In the genomic region with DNA sequence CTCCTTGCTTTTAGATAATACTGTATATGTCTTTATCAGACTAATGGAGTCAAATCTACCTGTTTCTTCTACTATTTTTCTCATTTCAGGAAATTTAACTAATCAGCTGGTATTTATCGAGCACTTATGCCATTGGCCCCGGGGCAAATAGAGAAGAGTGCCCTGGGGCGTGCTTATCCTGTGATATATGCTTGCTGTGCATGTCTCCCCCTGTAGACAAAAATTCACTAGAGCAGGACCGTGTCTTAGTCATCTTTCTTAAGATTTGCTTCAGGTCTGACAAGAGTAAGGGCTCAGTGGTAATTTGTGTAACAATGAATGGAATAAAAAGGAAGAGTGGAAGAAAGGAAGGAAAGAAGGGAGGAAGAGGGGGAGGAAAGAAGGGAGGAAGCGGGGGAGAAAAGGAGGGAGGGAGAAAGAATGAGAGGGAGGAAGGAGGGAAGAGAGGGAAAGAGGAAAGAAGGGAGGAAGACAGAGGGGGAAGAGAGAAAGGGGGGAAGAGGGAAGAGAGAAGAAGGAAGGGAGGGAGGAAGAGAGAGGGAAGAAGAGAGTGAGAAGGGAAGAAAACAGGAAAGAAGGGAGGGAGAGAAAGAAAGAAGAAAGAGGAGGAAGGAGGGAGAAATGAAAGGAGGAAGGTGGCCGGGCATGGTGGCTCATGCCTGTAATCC, we compare ENCODE assay signal across 13 cellular contexts.
A peak's percentile ranks its signal among the peaks of the same experiment; 100 is the strongest.
DNase-seq lines count a peak whose midpoint lies in the region; ATAC-seq, FAIRE-seq and TF ChIP-seq lines count a peak whose summit lies in the region.
"Had no signal": no experiment of that assay in that cellular context is flagged by ENCODE, and none has a peak within 500 bp of the region (broad histone marks: within the 10 kb centered on the region; RNA-seq: fewer than 3 reads in every experiment).

No MANE protein-coding gene starts in this region.

- H3K27me3 ChIP-seq in heart right ventricle: peaks cover 0 to 3% (median 0%) of the 10 kb centered on the region in 7 donors
- H3K27me3 ChIP-seq in smooth muscle cell (ENCODE audit: low read depth): no peaks in the 10 kb centered on the region
- no peaks in the 10 kb centered on the region for H3K27me3 ChIP-seq in pancreas
- H3K27me3 ChIP-seq: BLaER1 had no signal

- no peaks in the 10 kb centered on the region for H3K9me3 ChIP-seq in heart right ventricle
- H3K9me3 ChIP-seq in smooth muscle cell (replicated peaks; ENCODE audit: low read depth): no peaks in the 10 kb centered on the region
- H3K9me3 ChIP-seq in pancreas: no peaks in the 10 kb centered on the region
- H3K9me3 ChIP-seq: BLaER1 had no signal

- H3F3A ChIP-seq in smooth muscle cell (ENCODE audit: low read depth): no peaks in the 10 kb centered on the region

- 65 to 75% methylated on average over 6 of the region's 6 CpGs for WGBS in heart right ventricle, 2 donors
- 48% methylated on average over 6 of the region's 6 CpGs for WGBS in smooth muscle cell (ENCODE audit: low lambda C conversion rate)
- 63 to 64% methylated on average over 6 of the region's 6 CpGs for WGBS in pancreas, 2 donors

- TF ChIP-seq CTCF in heart right ventricle (IDR thresholded peaks at IDR 0.05) (peak in 6 of 9 donors; percentile 19 to 48 (median 26)), smooth muscle cell (IDR thresholded peaks at IDR 0.05; ENCODE audit: borderline replicate concordance, insufficient read depth, poor library complexity, severe bottlenecking) (peak; percentile 59), pancreas (IDR thresholded peaks at IDR 0.05) (no peak)

- H3K4me1 ChIP-seq in heart right ventricle (peaks cover 0 to 14% (median 6%) of the 10 kb centered on the region in 9 donors), smooth muscle cell (ENCODE audit: low read depth) (no peaks in the 10 kb centered on the region), pancreas (peaks cover 0 to 9% (median 5%) of the 10 kb centered on the region in 3 donors)

- H3K27ac ChIP-seq in heart right ventricle (no peak overlapping the region), smooth muscle cell (ENCODE audit: low read depth) (peak overlapping the region; percentile 57), pancreas (no peak overlapping the region)
- H3K27ac ChIP-seq: BLaER1, parathyroid adenoma, VCaP had no signal

- FAIRE-seq in pancreas (lab: Jason Lieb, UNC): no peak
- FAIRE-seq: GM12891, islet of Langerhans had no signal

- no peak overlapping the region for H3K9ac ChIP-seq in smooth muscle cell (ENCODE audit: low read depth)
- H3K9ac ChIP-seq: BLaER1, parathyroid adenoma had no signal

- no peaks in the 10 kb centered on the region for H3K79me2 ChIP-seq in smooth muscle cell (ENCODE audit: low read depth)

- DNase-seq in heart right ventricle (no peak), left cardiac atrium (no peak), NCI-H82 (lab: John Stamatoyannopoulos, UW) (peak; percentile 62), erythroblast (lab: John Stamatoyannopoulos, UW) (peak; percentile 77 to 79), smooth muscle cell (lab: John Stamatoyannopoulos, UW; ENCODE audit: unreplicated experiment) (no peak), nucleus accumbens (lab: John Stamatoyannopoulos, UW) (no peak), pancreas (no peak)

- H3K4me2 ChIP-seq in smooth muscle cell: no peak overlapping the region
- H3K4me2 ChIP-seq: BLaER1 had no signal

- no peaks in the 10 kb centered on the region for H4K20me1 ChIP-seq in smooth muscle cell (ENCODE audit: low read depth)
- H4K20me1 ChIP-seq: BLaER1 had no signal

- no peak overlapping the region for H3K4me3 ChIP-seq in heart right ventricle
- no peak overlapping the region for H3K4me3 ChIP-seq in smooth muscle cell
- H3K4me3 ChIP-seq in pancreas: no peak overlapping the region
- H3K4me3 ChIP-seq: BLaER1 had no signal

- TF ChIP-seq POLR2A in erythroblast (IDR thresholded peaks at IDR 0.05; ENCODE audit: low read length): no peak

- no peak overlapping the region for H2AFZ ChIP-seq in smooth muscle cell (ENCODE audit: low read depth)
- H2AFZ ChIP-seq: parathyroid adenoma had no signal

- intact Hi-C loops in heart right ventricle (cut with DNase I) (loop anchor here in 1 of 10 donors (5.0 kb wide), 1 partner anchor 43 kb away; no protein-coding TSS in a partner anchor), left cardiac atrium (cut with DNase I) (loop anchor here in 1 of 2 donors (5.0 kb wide), 1 partner anchor 138 kb away; no protein-coding TSS in a partner anchor), pancreas (cut with DNase I) (no loop called here)

- ATAC-seq in heart right ventricle: no peak
- ATAC-seq in left cardiac atrium: no peak
- ATAC-seq in HG03196 (IDR thresholded peaks at IDR 0.05; ENCODE audit: unreplicated experiment): no peak
- ATAC-seq in pancreas: no peak

- H3K36me3 ChIP-seq in heart right ventricle (no peaks in the 10 kb centered on the region), smooth muscle cell (ENCODE audit: low read depth) (no peaks in the 10 kb centered on the region), pancreas (no peaks in the 10 kb centered on the region)
- H3K36me3 ChIP-seq: BLaER1 had no signal

Comparison
In these comparisons a context has a peak if more than half of its experiments do, and no peak if none do; other contexts are left out.
1. DNase-seq: peak in NCI-H82 (single experiment) and erythroblast (2 of 2); none in heart right ventricle (0 of 2), left cardiac atrium (single experiment), smooth muscle cell (single experiment), nucleus accumbens (0 of 56) and pancreas (0 of 6).
2. CTCF ChIP-seq: peak in heart right ventricle (6 of 9) and smooth muscle cell (single experiment); none in pancreas (0 of 4).